Comparison of ENCODE assay signal across 27 cellular contexts in genomic region chr17:32159586-32160438, GRCh38. TPM values are rescaled to one million over a fixed set of nuclear protein-coding genes. Genes with fewer than 3 reads are reported as not detected.
DNase-seq lines count a peak whose midpoint lies in the region; ATAC-seq and TF ChIP-seq lines count a peak whose summit lies in the region.
"Had no signal": no experiment of that assay in that cellular context is flagged by ENCODE, and none has a peak within 500 bp of the region (broad histone marks: within the 10 kb centered on the region; RNA-seq: fewer than 3 reads in every experiment).

No MANE protein-coding gene starts in this region.

- TF ChIP-seq CTCF in IMR-90 (conservative IDR thresholded peaks at IDR 0.05; ENCODE audit: low read depth, low read length): no peak

- POLR2A ChIA-PET in IMR-90 (lab: Charles Lee; ENCODE audit: unreplicated experiment): interaction anchor here (0.5 kb wide), 1 partner anchor 274 kb away, joined by 3 read pairs; no protein-coding TSS in a partner anchor
- POLR2A ChIA-PET in CD4-positive, alpha-beta memory T cell (lab: Charles Lee; ENCODE audit: partially characterized antibody): no interaction called here

- H3K27ac ChIP-seq in IMR-90 (ENCODE audit: insufficient read depth, low read length): no peak overlapping the region
- H3K27ac ChIP-seq in CD4-positive, alpha-beta memory T cell (ENCODE audit: low read depth, low read length): no peak overlapping the region
- H3K27ac ChIP-seq: breast epithelium, coronary artery, epithelial cell of prostate, Peyer's patch, suprapubic skin had no signal

- H2BK20ac ChIP-seq in IMR-90 (ENCODE audit: low read depth, low read length): no peak overlapping the region

- no peaks in the 10 kb centered on the region for H3K27me3 Mint-ChIP-seq in CD4-positive, alpha-beta memory T cell
- H3K27me3 Mint-ChIP-seq: activated CD4-positive, alpha-beta T cell treated with anti-CD3 and anti-CD28 coated beads for 36 hours; activated CD8-positive, alpha-beta T cell treated with anti-CD3 and anti-CD28 coated beads for 36 hours; activated T-helper 17 cell treated with anti-CD3 and anti-CD28 coated beads, Interleukin-2, amount 50 U/mL, for 72 hours; naive thymus-derived CD8-positive, alpha-beta T cell; stimulated activated memory B cell treated with anti-CD40 and anti-IgM and Interleukin-4, amounts not matched to agents 10 μg/mL and 1 μg/mL and 100 μg/mL, for 72 hours had no signal

- no peak overlapping the region for H2BK5ac ChIP-seq in IMR-90 (ENCODE audit: low read depth, low read length, poor library complexity, severe bottlenecking)

- peak overlapping the region; percentile 53; the same call in 1 of the 2 replicates for H2AK5ac ChIP-seq in IMR-90 (ENCODE audit: low read depth, low read length)

- peak; percentile 75 for DNase-seq in ACHN
- no peak for DNase-seq in IMR-90
- peak; percentile 42 for DNase-seq in left lobe of liver (ENCODE audit: low spot score)
- no peak for DNase-seq in cerebellum (ENCODE audit: low spot score)
- no peak for DNase-seq in HAP-1 (ENCODE audit: low spot score in 2 of 2)
- DNase-seq in CD4-positive, alpha-beta memory T cell: no peak
- DNase-seq: activated CD4-positive, alpha-beta T cell treated with anti-CD3 and anti-CD28 coated beads for 36 hours; activated CD8-positive, alpha-beta T cell treated with anti-CD3 and anti-CD28 coated beads for 36 hours; activated naive CD4-positive, alpha-beta T cell treated with anti-CD3 and anti-CD28 coated beads, Interleukin-2, amount 50 U/mL, for 16 hours; DMS153; effector memory CD4-positive, alpha-beta T cell; glutamatergic neuron; naive thymus-derived CD8-positive, alpha-beta T cell; NCI-H748 treated with DMSO at 0.1 percent for 48 hours; occipital lobe; Peyer's patch had no signal

- H4K5ac ChIP-seq in IMR-90 (ENCODE audit: low read depth, low read length): no peak overlapping the region

- no peak overlapping the region for H3K4ac ChIP-seq in IMR-90 (ENCODE audit: low read depth, low read length)

- dilution Hi-C loops in IMR-90 (cut with HindIII; ENCODE audit: low sequenced_read_pairs, unreplicated experiment): no loop called here

- H4K8ac ChIP-seq in IMR-90 (ENCODE audit: low read depth in 2 of 2, low read length in 2 of 2): no peak overlapping the region

- H3K36me3 ChIP-seq in IMR-90 (ENCODE audit: control insufficient read depth, insufficient read depth, low read length) (peaks cover 9% of the 10 kb centered on the region), HAP-1 (replicated peaks) (peaks cover 3% of the 10 kb centered on the region)
- H3K36me3 ChIP-seq in CD4-positive, alpha-beta memory T cell (ENCODE audit: insufficient read depth, low read length): peaks cover 19% of the 10 kb centered on the region
- H3K36me3 ChIP-seq: breast epithelium had no signal

- peaks cover 16% of the 10 kb centered on the region for H3K9me1 ChIP-seq in IMR-90 (ENCODE audit: insufficient read depth, low read length)

- peaks cover 18 to 79% of the 10 kb centered on the region in 2 experiments; a peak in 3 of 4 replicates for H3K79me1 ChIP-seq in IMR-90 (ENCODE audit: low read depth in 1 of 2, low read length in 2 of 2)

- no peak overlapping the region for H3K4me3 Mint-ChIP-seq in CD4-positive, alpha-beta memory T cell
- H3K4me3 Mint-ChIP-seq: activated CD4-positive, alpha-beta T cell treated with anti-CD3 and anti-CD28 coated beads for 36 hours; activated CD8-positive, alpha-beta T cell treated with anti-CD3 and anti-CD28 coated beads for 36 hours; activated T-helper 17 cell treated with anti-CD3 and anti-CD28 coated beads, Interleukin-2, amount 50 U/mL, for 72 hours; naive thymus-derived CD8-positive, alpha-beta T cell; stimulated activated memory B cell treated with anti-CD40 and anti-IgM and Interleukin-4, amounts not matched to agents 10 μg/mL and 1 μg/mL and 100 μg/mL, for 72 hours; T-helper 2 cell treated with Interferon-gamma antibody and Interleukin-4, amounts not matched to agents 5 μg/mL and 100 μg/mL, for 36 hours had no signal

- H3K23ac ChIP-seq in IMR-90 (ENCODE audit: low read depth, low read length): no peak overlapping the region

- 100% methylated on average over 1 of the region's 18 CpGs; no CpG with 5 or more reads in 1 of the 2 experiments for WGBS in IMR-90 (ENCODE audit: extremely low coverage in 2 of 2, insufficient read length in 1 of 2), 2 experiments

- peaks cover 29% of the 10 kb centered on the region; the same call in 1 of the 2 replicates for H4K20me1 ChIP-seq in IMR-90 (ENCODE audit: insufficient read depth, low read length)

- peaks cover 0 to 9% (median 2%) of the 10 kb centered on the region in 4 donors for H3K4me1 Mint-ChIP-seq in CD4-positive, alpha-beta memory T cell
- H3K4me1 Mint-ChIP-seq: stimulated activated memory B cell treated with anti-CD40 and anti-IgM and Interleukin-4, amounts not matched to agents 10 μg/mL and 1 μg/mL and 100 μg/mL, for 72 hours had no signal

- H4K91ac ChIP-seq in IMR-90 (ENCODE audit: insufficient read depth, low read depth, low read length): no peak overlapping the region

- peak overlapping the region; percentile 59 for H2AFZ ChIP-seq in IMR-90 (replicated peaks; ENCODE audit: low read length, poor library complexity)

- H3K56ac ChIP-seq in IMR-90 (ENCODE audit: extremely low read depth, insufficient read depth, low read length): no peak overlapping the region

- no peak overlapping the region for H3K4me2 ChIP-seq in IMR-90 (ENCODE audit: low read depth, low read length)

- peak overlapping the region; percentile 58 for H2AK9ac ChIP-seq in IMR-90 (replicated peaks; ENCODE audit: low read depth, low read length, poor library complexity)

- ATAC-seq in IMR-90 (ENCODE audit: low read depth) (no peak), esophagus mucosa (peak; percentile 12), left lobe of liver (peak; percentile 29), HG02678 (IDR thresholded peaks at IDR 0.05; ENCODE audit: unreplicated experiment) (no peak)
- ATAC-seq: activated CD4-positive, alpha-beta T cell treated with anti-CD3 and anti-CD28 coated beads for 36 hours; activated CD8-positive, alpha-beta T cell treated with anti-CD3 and anti-CD28 coated beads for 36 hours; activated T-helper 17 cell treated with anti-CD3 and anti-CD28 coated beads, Interleukin-2, amount 50 U/mL, for 72 hours; GM12878; naive thymus-derived CD8-positive, alpha-beta T cell; stimulated activated memory B cell treated with anti-CD40 and anti-IgM and Interleukin-4, amounts not matched to agents 10 μg/mL and 1 μg/mL and 100 μg/mL, for 72 hours had no signal

- no peak overlapping the region; the same call in 2 of the 3 replicates for H2BK15ac ChIP-seq in IMR-90 (ENCODE audit: low read depth, low read length)

- no peak for TF ChIP-seq POLR2A in IMR-90 (IDR thresholded peaks at IDR 0.05; ENCODE audit: low read depth, low read length)

- no peak overlapping the region for H3K14ac ChIP-seq in IMR-90 (replicated peaks; ENCODE audit: low read depth, low read length)

- no peak overlapping the region for H2BK120ac ChIP-seq in IMR-90 (ENCODE audit: low read depth, low read length)

- no peak overlapping the region for H3K4me3 ChIP-seq in IMR-90 (ENCODE audit: insufficient read depth, low read depth, low read length)
- no peak overlapping the region for H3K4me3 ChIP-seq in HAP-1
- no peak overlapping the region for H3K4me3 ChIP-seq in CD4-positive, alpha-beta memory T cell (ENCODE audit: low read length in 2 of 2)
- H3K4me3 ChIP-seq: breast epithelium, coronary artery, GM12878, lung, Peyer's patch, suprapubic skin had no signal

- H3K27ac Mint-ChIP-seq in CD4-positive, alpha-beta memory T cell: no peak overlapping the region
- H3K27ac Mint-ChIP-seq: activated CD4-positive, alpha-beta T cell treated with anti-CD3 and anti-CD28 coated beads for 36 hours; activated CD8-positive, alpha-beta T cell treated with anti-CD3 and anti-CD28 coated beads for 36 hours; activated T-helper 17 cell treated with anti-CD3 and anti-CD28 coated beads, Interleukin-2, amount 50 U/mL, for 72 hours; stimulated activated memory B cell treated with anti-CD40 and anti-IgM and Interleukin-4, amounts not matched to agents 10 μg/mL and 1 μg/mL and 100 μg/mL, for 72 hours; T-helper 2 cell treated with Interferon-gamma antibody and Interleukin-4, amounts not matched to agents 5 μg/mL and 100 μg/mL, for 36 hours had no signal

- peaks cover 33 to 38% of the 10 kb centered on the region in 2 donors for H3K36me3 Mint-ChIP-seq in CD4-positive, alpha-beta memory T cell

- H3K9me3 Mint-ChIP-seq in CD4-positive, alpha-beta memory T cell: no peaks in the 10 kb centered on the region
- H3K9me3 Mint-ChIP-seq: activated T-helper 17 cell treated with anti-CD3 and anti-CD28 coated beads, Interleukin-2, amount 50 U/mL, for 72 hours had no signal

- peaks cover 12% of the 10 kb centered on the region for H3K4me1 ChIP-seq in IMR-90 (ENCODE audit: control insufficient read depth, insufficient read depth, low read length)
- H3K4me1 ChIP-seq in HAP-1: 0 out of 2 replicates have a peak, but pooled peaks cover 4% of the 10 kb centered on the region
- H3K4me1 ChIP-seq in CD4-positive, alpha-beta memory T cell (ENCODE audit: insufficient read depth, low read length): no peaks in the 10 kb centered on the region
- H3K4me1 ChIP-seq: breast epithelium, Peyer's patch had no signal

- no TSS peak for BruUV-seq in IMR-90 (replicated peaks; lab: Mats Ljungman, UMichigan)

- CTCF ChIA-PET in IMR-90 (lab: Yijun Ruan, JAX): interaction anchor here (0.9 kb wide), 1 partner anchor 18 kb away, joined by 4 read pairs; no protein-coding TSS in a partner anchor
- CTCF ChIA-PET in CD4-positive, alpha-beta memory T cell (lab: Charles Lee; ENCODE audit: partially characterized antibody): no interaction called here

- no peak for TF ChIP-seq RAD21 in IMR-90 (IDR thresholded peaks at IDR 0.05; ENCODE audit: low read length)

- H3K9me3 ChIP-seq in IMR-90 (ENCODE audit: control insufficient read depth, insufficient read depth, low read length) (no peaks in the 10 kb centered on the region), HAP-1 (no peaks in the 10 kb centered on the region)
- no peaks in the 10 kb centered on the region for H3K9me3 ChIP-seq in CD4-positive, alpha-beta memory T cell (ENCODE audit: control insufficient read depth in 1 of 2, low read length in 2 of 2)
- H3K9me3 ChIP-seq: Peyer's patch, suprapubic skin had no signal

- in situ Hi-C loops in ACHN (cut with HindIII; ENCODE audit: low pct_ligation_motif_present, low pct_unique_long_range_greater_than_20kb, low sequenced_read_pairs): no loop called here
- in situ Hi-C loops in IMR-90 (cut with MboI; ENCODE audit: low sequenced_read_pairs): no loop called here
- in situ Hi-C loops in HAP-1 (cut with MboI; ENCODE audit: low sequenced_read_pairs): no loop called here

- H3K18ac ChIP-seq in IMR-90 (ENCODE audit: low read depth, low read length): no peak overlapping the region

- intact Hi-C loops in IMR-90 (cut with micrococcal nuclease): loop anchor here (2.0 kb wide), 1 partner anchor 15 kb away; no protein-coding TSS in a partner anchor
- intact Hi-C loops in CD4-positive, alpha-beta memory T cell (cut with micrococcal nuclease): no loop called here

- H3K9ac ChIP-seq in IMR-90 (ENCODE audit: low read depth, low read length): no peak overlapping the region

- no peaks in the 10 kb centered on the region for H3K27me3 ChIP-seq in IMR-90 (ENCODE audit: control insufficient read depth, insufficient read depth, low read length)
- H3K27me3 ChIP-seq in HAP-1 (ENCODE audit: low read depth): no peaks in the 10 kb centered on the region
- H3K27me3 ChIP-seq in CD4-positive, alpha-beta memory T cell (ENCODE audit: insufficient read depth, low read length): no peaks in the 10 kb centered on the region
- H3K27me3 ChIP-seq: breast epithelium, Peyer's patch, suprapubic skin had no signal

RNA-seq across cellular contexts. Expression of gene RHOT1, which starts 17.5 kb away (rescaled TPM):
- total RNA-seq in IMR-90 (2012; rRNA removed): 27.4 and 40.5 TPM in 2 replicates
- 23.7 and 27.6 TPM in 2 replicates for polyA plus RNA-seq in IMR-90 (2012; rRNA removed)
- 4.1 and 5.2 TPM in 2 replicates for polyA plus RNA-seq in IMR-90 (2012; cell fraction: cytosol; rRNA removed)
- 2.4 and 23.1 TPM in 2 replicates for polyA plus RNA-seq in IMR-90 (2012; cell fraction: nucleus; rRNA removed; ENCODE audit: low replicate concordance)
- total RNA-seq in esophagus mucosa: 16.2 TPM
- total RNA-seq in left lobe of liver: 12.5 TPM
- 93.3 TPM for total RNA-seq in cerebellum
- total RNA-seq in CD4-positive, alpha-beta memory T cell: 10 to 100 TPM; 26.9 to 28.9 TPM
- 10 to 100 TPM; 31.0 to 33.9 TPM for polyA plus RNA-seq in CD4-positive, alpha-beta memory T cell

Comparison
In these comparisons a context has a peak if more than half of its experiments do, and no peak if none do; other contexts are left out.
1. DNase-seq: peak in ACHN (single experiment) and left lobe of liver (single experiment); none in IMR-90 (single experiment), cerebellum (single experiment), HAP-1 (0 of 2) and CD4-positive, alpha-beta memory T cell (0 of 5).
2. ATAC-seq: peak in esophagus mucosa (single experiment) and left lobe of liver (single experiment); none in IMR-90 (single experiment) and HG02678 (single experiment).